Comparison of ENCODE assay signal across 25 cellular contexts in genomic region chr4:187075514-187075913, GRCh38.
DNase-seq lines count a peak whose midpoint lies in the region; ATAC-seq, FAIRE-seq and TF ChIP-seq lines count a peak whose summit lies in the region.
"Had no signal": no experiment of that assay in that cellular context is flagged by ENCODE, and none has a peak within 500 bp of the region (broad histone marks: within the 10 kb centered on the region; RNA-seq: fewer than 3 reads in every experiment).

No MANE protein-coding gene starts in this region.

- H3K36me3 ChIP-seq in transverse colon = no peaks in the 10 kb centered on the region
- H3K36me3 ChIP-seq: BLaER1 treated with 17β-estradiol and CSF1 and Interleukin-3, amounts not matched to agents 10 nM and 100 nM had no signal

- H3K27me3 ChIP-seq in transverse colon = no peaks in the 10 kb centered on the region
- H3K27me3 ChIP-seq: BLaER1 treated with 17β-estradiol and CSF1 and Interleukin-3, amounts not matched to agents 10 nM and 100 nM had no signal

- no peak for FAIRE-seq in RCC 7860 (lab: Jason Lieb, UNC)
- FAIRE-seq: D721Med, GM12878 had no signal

- in situ Hi-C loops in transverse colon (cut with MboI; ENCODE audit: low pct_ligation_motif_present in 1 of 4, low pct_unique_long_range_greater_than_20kb in 1 of 4, low sequenced_read_pairs in 3 of 4) = no loop called here

- H3K9me3 ChIP-seq in transverse colon = no peaks in the 10 kb centered on the region
- H3K9me3 ChIP-seq: BLaER1 treated with 17β-estradiol and CSF1 and Interleukin-3, amounts not matched to agents 10 nM and 100 nM had no signal

- no peak for ATAC-seq in HG02763 (IDR thresholded peaks at IDR 0.05; ENCODE audit: unreplicated experiment)
- ATAC-seq: GM12878 had no signal

- H3K36me3 Mint-ChIP-seq in HFFc6 (ENCODE audit: low read depth) (no peaks in the 10 kb centered on the region), chondrocyte (ENCODE audit: low read depth) (no peaks in the 10 kb centered on the region), osteocyte (ENCODE audit: unreplicated experiment) (peaks cover 2% of the 10 kb centered on the region)
- H3K36me3 Mint-ChIP-seq: IgD-negative memory B cell had no signal

- no peaks in the 10 kb centered on the region for H3K4me1 ChIP-seq in transverse colon
- H3K4me1 ChIP-seq: BLaER1 treated with 17β-estradiol and CSF1 and Interleukin-3, amounts not matched to agents 10 nM and 100 nM had no signal

- H3K4me1 Mint-ChIP-seq in HFFc6 (ENCODE audit: low read depth) (peaks cover 25% of the 10 kb centered on the region), chondrocyte (ENCODE audit: low read depth) (peaks cover 8% of the 10 kb centered on the region), osteocyte (ENCODE audit: unreplicated experiment) (peaks cover 19% of the 10 kb centered on the region)
- H3K4me1 Mint-ChIP-seq: IgD-negative memory B cell had no signal

- TF ChIP-seq EP300 in transverse colon (IDR thresholded peaks at IDR 0.05; ENCODE audit: low read depth) = no peak

- H3K27ac ChIP-seq in transverse colon = no peak overlapping the region
- H3K27ac ChIP-seq: BLaER1 treated with 17β-estradiol and CSF1 and Interleukin-3, amounts not matched to agents 10 nM and 100 nM; PC-9; RWPE1 had no signal

- WGBS in transverse colon (ENCODE audit: low coverage in 1 of 2), 2 donors = 76 to 78% methylated on average over 4 of the region's 4 CpGs

- no peak for TF ChIP-seq CTCF in AG10803 (conservative IDR thresholded peaks at IDR 0.05; ENCODE audit: low read length)
- no peak for TF ChIP-seq CTCF in HFFc6 (IDR thresholded peaks at IDR 0.05)
- no peak for TF ChIP-seq CTCF in chondrocyte (IDR thresholded peaks at IDR 0.05)
- no peak for TF ChIP-seq CTCF in osteocyte (IDR thresholded peaks at IDR 0.05)
- TF ChIP-seq CTCF in transverse colon (IDR thresholded peaks at IDR 0.05) = no peak

- H3K4me3 Mint-ChIP-seq in HFFc6 (no peak overlapping the region; the same call in 1 of the 2 replicates), chondrocyte (ENCODE audit: unreplicated experiment) (no peak overlapping the region), osteocyte (ENCODE audit: unreplicated experiment) (no peak overlapping the region)
- H3K4me3 Mint-ChIP-seq: CD4-positive, alpha-beta T cell; IgD-negative memory B cell had no signal

- no peak for TF ChIP-seq POLR2A in transverse colon (IDR thresholded peaks at IDR 0.05)

- H3K4me3 ChIP-seq in AG10803 (ENCODE audit: low read length) (no peak overlapping the region), transverse colon (no peak overlapping the region)
- H3K4me3 ChIP-seq: BLaER1 treated with 17β-estradiol and CSF1 and Interleukin-3, amounts not matched to agents 10 nM and 100 nM; GM12878; PC-9 had no signal

- H3K27me3 Mint-ChIP-seq in HFFc6 (ENCODE audit: insufficient read depth) (peaks cover 6% of the 10 kb centered on the region), chondrocyte (ENCODE audit: low read depth) (no peaks in the 10 kb centered on the region), osteocyte (ENCODE audit: unreplicated experiment) (no peaks in the 10 kb centered on the region)
- H3K27me3 Mint-ChIP-seq: CD4-positive, alpha-beta T cell; IgD-negative memory B cell had no signal

- intact Hi-C loops in transverse colon (cut with DNase I; ENCODE audit: low total_unique reads) = no loop called here

- DNase-seq in AG10803 (ENCODE audit: low read depth) (peak; percentile 76), HFFc6 (peak; percentile 37), chondrocyte (ENCODE audit: low spot score) (no peak), osteocyte (ENCODE audit: extremely low spot score, unreplicated experiment) (no peak), RCC 7860 (ENCODE audit: low spot score) (no peak), transverse colon (no peak)
- DNase-seq: 8988T; ACHN; CD4-positive, alpha-beta T cell; NCI-H1048; NCI-H1417; NCI-H1694; NCI-H2029 treated with DMSO at 0.1 percent for 48 hours; NCI-H446 treated with DMSO at 0.1 percent for 48 hours; NCI-H526; NCI-H82; NK-92 treated with Interleukin-12 subunit alpha and Interleukin-12 subunit beta, amount 100 ng/mL, for 24 hours; PC-9; SHP77 had no signal

- H3K27ac Mint-ChIP-seq in HFFc6 (no peak overlapping the region), chondrocyte (ENCODE audit: unreplicated experiment) (peak overlapping the region; percentile 33), osteocyte (ENCODE audit: unreplicated experiment) (peak overlapping the region; percentile 15)
- H3K27ac Mint-ChIP-seq: CD4-positive, alpha-beta T cell; IgD-negative memory B cell had no signal

- H3K9me3 Mint-ChIP-seq in HFFc6 = no peaks in the 10 kb centered on the region
- H3K9me3 Mint-ChIP-seq in chondrocyte (ENCODE audit: low read depth) = no peaks in the 10 kb centered on the region
- H3K9me3 Mint-ChIP-seq in osteocyte (ENCODE audit: unreplicated experiment) = no peaks in the 10 kb centered on the region

Comparison
In these comparisons a context has a peak if more than half of its experiments do, and no peak if none do; other contexts are left out.
1. DNase-seq: peak in AG10803 (single experiment) and HFFc6 (single experiment); none in chondrocyte (single experiment), osteocyte (single experiment), RCC 7860 (single experiment) and transverse colon (single experiment).